In the genomic region with DNA sequence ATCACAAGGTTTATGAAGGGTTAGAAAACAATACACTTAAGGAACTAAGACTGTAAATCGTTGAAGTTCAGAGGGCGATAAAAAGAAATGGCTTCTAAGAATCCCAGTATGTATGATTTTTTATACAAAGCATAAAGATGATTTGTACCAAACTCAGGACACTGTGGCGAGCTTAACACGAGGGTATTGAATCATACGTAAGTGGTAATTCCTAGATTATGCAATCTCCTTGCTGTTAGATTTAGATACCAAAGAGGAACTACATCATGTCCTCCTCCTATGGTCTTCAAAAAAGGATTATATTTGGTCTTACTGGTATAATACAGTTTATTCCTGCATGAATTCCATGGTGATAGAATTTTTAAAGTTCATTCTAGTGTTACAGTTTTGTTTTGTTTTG, we compare ENCODE assay signal across 11 cellular contexts. TPM values are rescaled to one million over a fixed set of nuclear protein-coding genes. Genes with fewer than 3 reads are reported as not detected.
DNase-seq lines count a peak whose midpoint lies in the region; ATAC-seq and TF ChIP-seq lines count a peak whose summit lies in the region.
"Had no signal": no experiment of that assay in that cellular context is flagged by ENCODE, and none has a peak within 500 bp of the region (broad histone marks: within the 10 kb centered on the region; RNA-seq: fewer than 3 reads in every experiment).

No MANE protein-coding gene starts in this region.

- DNase-seq in CD4-positive, alpha-beta memory T cell, result no peak
- peak; percentile 39 for DNase-seq in IMR-90
- DNase-seq in activated CD8-positive, alpha-beta T cell treated with anti-CD3 and anti-CD28 coated beads, Interleukin-2, amount 10 ng/mL, durations not matched to agents 7 days and 5 days, result no peak
- DNase-seq in iris pigment epithelial cell (ENCODE audit: low read depth), result peak; percentile 89
- DNase-seq in GM10266 (ENCODE audit: extremely low spot score), result no peak
- no peak for DNase-seq in CD8-positive, alpha-beta memory T cell
- no peak for DNase-seq in HAP-1 (ENCODE audit: low spot score in 2 of 2)
- DNase-seq: activated effector memory CD4-positive, alpha-beta T cell treated with Interleukin-2 at 50 U/mL for 16 hours had no signal

- H3K18ac ChIP-seq in IMR-90 (ENCODE audit: low read depth, low read length), result no peak overlapping the region

- H2AK9ac ChIP-seq in IMR-90 (replicated peaks; ENCODE audit: low read depth, low read length, poor library complexity), result no peak overlapping the region

- H3K4me1 Mint-ChIP-seq in CD4-positive, alpha-beta memory T cell, result peaks cover 59 to 94% (median 70%) of the 10 kb centered on the region in 4 donors
- peaks cover 92% of the 10 kb centered on the region for H3K4me1 Mint-ChIP-seq in activated CD8-positive, alpha-beta T cell treated with anti-CD3 and anti-CD28 coated beads, Interleukin-2, amount 10 ng/mL, durations not matched to agents 7 days and 5 days (ENCODE audit: low read depth)
- peaks cover 74 to 99% (median 94%) of the 10 kb centered on the region in 3 donors for H3K4me1 Mint-ChIP-seq in CD8-positive, alpha-beta memory T cell

- CTCF ChIA-PET in CD4-positive, alpha-beta memory T cell (lab: Charles Lee; ENCODE audit: partially characterized antibody), result interaction anchor here (0.9 to 1.3 kb wide), 4 partner anchors 25 to 77 kb away, joined by 3 to 4 read pairs (median 3); no protein-coding TSS in a partner anchor
- CTCF ChIA-PET in IMR-90 (lab: Yijun Ruan, JAX), result no interaction called here
- CTCF ChIA-PET in activated CD8-positive, alpha-beta T cell treated with anti-CD3 and anti-CD28 coated beads, Interleukin-2, amount 10 ng/mL, durations not matched to agents 7 days and 5 days (lab: Charles Lee), result interaction anchor here (0.8 to 3.2 kb wide), 4 partner anchors 13 to 179 kb away, joined by 3 to 11 read pairs (median 4); partner anchors contain the start of gene NFKB1
- CTCF ChIA-PET in CD8-positive, alpha-beta memory T cell (lab: Charles Lee), result interaction anchor here (0.5 to 1.3 kb wide), 2 partner anchors 22 to 94 kb away, joined by 3 read pairs; no protein-coding TSS in a partner anchor

- no peak overlapping the region for H3K4me3 ChIP-seq in CD4-positive, alpha-beta memory T cell (ENCODE audit: low read length in 2 of 2)
- no peak overlapping the region for H3K4me3 ChIP-seq in IMR-90 (ENCODE audit: insufficient read depth, low read depth, low read length)
- H3K4me3 ChIP-seq in CD8-positive, alpha-beta memory T cell (ENCODE audit: low read length), result no peak overlapping the region
- no peak overlapping the region for H3K4me3 ChIP-seq in HAP-1
- H3K4me3 ChIP-seq: thoracic aorta had no signal

- in situ Hi-C loops in IMR-90 (cut with MboI; ENCODE audit: low sequenced_read_pairs), result no loop called here
- in situ Hi-C loops in HAP-1 (cut with MboI; ENCODE audit: low sequenced_read_pairs), result no loop called here

- peaks cover 90% of the 10 kb centered on the region for H3K4me1 ChIP-seq in CD4-positive, alpha-beta memory T cell (ENCODE audit: insufficient read depth, low read length)
- peaks cover 2% of the 10 kb centered on the region; the same call in 1 of the 2 replicates for H3K4me1 ChIP-seq in IMR-90 (ENCODE audit: control insufficient read depth, insufficient read depth, low read length)
- peaks cover 63% of the 10 kb centered on the region for H3K4me1 ChIP-seq in CD8-positive, alpha-beta memory T cell (ENCODE audit: insufficient read depth, low read length)
- H3K4me1 ChIP-seq in HAP-1, result peaks cover 11% of the 10 kb centered on the region

- no peaks in the 10 kb centered on the region for H3K27me3 ChIP-seq in CD4-positive, alpha-beta memory T cell (ENCODE audit: insufficient read depth, low read length)
- no peaks in the 10 kb centered on the region for H3K27me3 ChIP-seq in IMR-90 (ENCODE audit: control insufficient read depth, insufficient read depth, low read length)
- H3K27me3 ChIP-seq in CD8-positive, alpha-beta memory T cell (ENCODE audit: insufficient read depth, low read length, poor library complexity, severe bottlenecking), result no peaks in the 10 kb centered on the region
- no peaks in the 10 kb centered on the region for H3K27me3 ChIP-seq in HAP-1 (ENCODE audit: low read depth)

- ATAC-seq in IMR-90 (ENCODE audit: low read depth), result no peak
- ATAC-seq in activated CD8-positive, alpha-beta T cell treated with anti-CD3 and anti-CD28 coated beads, Interleukin-2, amount 10 ng/mL, durations not matched to agents 7 days and 5 days, result no peak
- ATAC-seq in HG03280 (IDR thresholded peaks at IDR 0.05; ENCODE audit: unreplicated experiment), result no peak

- POLR2A ChIA-PET in CD4-positive, alpha-beta memory T cell (lab: Charles Lee; ENCODE audit: partially characterized antibody), result interaction anchor here (8.0 kb wide), 1 partner anchor 23 kb away, joined by 50 read pairs; the partner anchor contains the start of gene NFKB1
- POLR2A ChIA-PET in IMR-90 (lab: Charles Lee; ENCODE audit: unreplicated experiment), result no interaction called here
- POLR2A ChIA-PET in activated CD8-positive, alpha-beta T cell treated with anti-CD3 and anti-CD28 coated beads, Interleukin-2, amount 10 ng/mL, durations not matched to agents 7 days and 5 days (lab: Charles Lee), result interaction anchor here (1.2 to 1.5 kb wide), 2 partner anchors 23 to 60 kb away, joined by 3 to 8 read pairs; no protein-coding TSS in a partner anchor
- POLR2A ChIA-PET in CD8-positive, alpha-beta memory T cell (lab: Charles Lee), result no interaction called here

- H3K23ac ChIP-seq in IMR-90 (ENCODE audit: low read depth, low read length), result no peak overlapping the region

- peaks cover 9% of the 10 kb centered on the region for H3K9me1 ChIP-seq in IMR-90 (ENCODE audit: insufficient read depth, low read length)

- H3K9ac ChIP-seq in IMR-90 (ENCODE audit: low read depth, low read length), result no peak overlapping the region

- no peak overlapping the region for H2BK20ac ChIP-seq in IMR-90 (ENCODE audit: low read depth, low read length)

- H2BK15ac ChIP-seq in IMR-90 (ENCODE audit: low read depth, low read length), result no peak overlapping the region

- intact Hi-C loops in CD4-positive, alpha-beta memory T cell (cut with micrococcal nuclease), result no loop called here
- intact Hi-C loops in IMR-90 (cut with micrococcal nuclease), result no loop called here

- no peak overlapping the region for H3K4ac ChIP-seq in IMR-90 (ENCODE audit: low read depth, low read length)

- no peak overlapping the region for H2AFZ ChIP-seq in IMR-90 (replicated peaks; ENCODE audit: low read length, poor library complexity)

- no peak overlapping the region for H3K4me2 ChIP-seq in IMR-90 (ENCODE audit: low read depth, low read length)

- peaks cover 21 to 48% of the 10 kb centered on the region in 2 donors for H3K36me3 Mint-ChIP-seq in CD4-positive, alpha-beta memory T cell
- H3K36me3 Mint-ChIP-seq in activated CD8-positive, alpha-beta T cell treated with anti-CD3 and anti-CD28 coated beads, Interleukin-2, amount 10 ng/mL, durations not matched to agents 7 days and 5 days (ENCODE audit: low read depth), result peaks cover 48% of the 10 kb centered on the region
- H3K36me3 Mint-ChIP-seq in CD8-positive, alpha-beta memory T cell, result peaks cover 4 to 38% (median 7%) of the 10 kb centered on the region in 3 donors

- no peak overlapping the region for H3K14ac ChIP-seq in IMR-90 (replicated peaks; ENCODE audit: low read depth, low read length)

- no peak overlapping the region for H4K8ac ChIP-seq in IMR-90 (ENCODE audit: low read depth in 2 of 2, low read length in 2 of 2)

- H3K27me3 Mint-ChIP-seq in CD4-positive, alpha-beta memory T cell, result no peaks in the 10 kb centered on the region
- H3K27me3 Mint-ChIP-seq in activated CD8-positive, alpha-beta T cell treated with anti-CD3 and anti-CD28 coated beads, Interleukin-2, amount 10 ng/mL, durations not matched to agents 7 days and 5 days (ENCODE audit: low read depth), result no peaks in the 10 kb centered on the region
- H3K27me3 Mint-ChIP-seq in CD8-positive, alpha-beta memory T cell, result peaks cover 0 to 2% of the 10 kb centered on the region in 2 donors

- no peaks in the 10 kb centered on the region for H3K9me3 ChIP-seq in CD4-positive, alpha-beta memory T cell (ENCODE audit: control insufficient read depth in 1 of 2, low read length in 2 of 2)
- H3K9me3 ChIP-seq in IMR-90 (ENCODE audit: control insufficient read depth, insufficient read depth, low read length) (no peaks in the 10 kb centered on the region), HAP-1 (no peaks in the 10 kb centered on the region)
- no peaks in the 10 kb centered on the region for H3K9me3 ChIP-seq in CD8-positive, alpha-beta memory T cell (ENCODE audit: low read length)
- H3K9me3 ChIP-seq: thoracic aorta had no signal

- BruUV-seq in IMR-90 (replicated peaks; lab: Mats Ljungman, UMichigan), result no TSS peak

- no peak for TF ChIP-seq POLR2A in IMR-90 (IDR thresholded peaks at IDR 0.05; ENCODE audit: low read depth, low read length)

- peaks cover 21% of the 10 kb centered on the region for H4K20me1 ChIP-seq in IMR-90 (ENCODE audit: insufficient read depth, low read length)

- no peak overlapping the region for H2BK120ac ChIP-seq in IMR-90 (ENCODE audit: low read depth, low read length)

- dilution Hi-C loops in IMR-90 (cut with HindIII; ENCODE audit: low sequenced_read_pairs, unreplicated experiment), result no loop called here

- peaks cover 0 to 3% (median 0%) of the 10 kb centered on the region in 8 donors for H3K9me3 Mint-ChIP-seq in CD4-positive, alpha-beta memory T cell
- no peaks in the 10 kb centered on the region for H3K9me3 Mint-ChIP-seq in activated CD8-positive, alpha-beta T cell treated with anti-CD3 and anti-CD28 coated beads, Interleukin-2, amount 10 ng/mL, durations not matched to agents 7 days and 5 days (ENCODE audit: insufficient read depth)
- H3K9me3 Mint-ChIP-seq in CD8-positive, alpha-beta memory T cell, result no peaks in the 10 kb centered on the region

- no peak overlapping the region for H2BK5ac ChIP-seq in IMR-90 (ENCODE audit: low read depth, low read length, poor library complexity, severe bottlenecking)

- H2AK5ac ChIP-seq in IMR-90 (ENCODE audit: low read depth, low read length), result no peak overlapping the region; the same call in 1 of the 2 replicates

- no CpG with 5 or more reads among the region's 5 CpGs for WGBS in IMR-90 (ENCODE audit: extremely low coverage in 2 of 2, insufficient read length in 1 of 2), 2 experiments

- peak overlapping the region in 6 of 7 donors; percentile 16 to 65 (median 51) for H3K27ac Mint-ChIP-seq in CD4-positive, alpha-beta memory T cell
- H3K27ac Mint-ChIP-seq in activated CD8-positive, alpha-beta T cell treated with anti-CD3 and anti-CD28 coated beads, Interleukin-2, amount 10 ng/mL, durations not matched to agents 7 days and 5 days, result peak overlapping the region; percentile 74
- H3K27ac Mint-ChIP-seq in CD8-positive, alpha-beta memory T cell, result peak overlapping the region in 4 of 8 donors; percentile 14 to 71 (median 54)

- no peaks in the 10 kb centered on the region for H3K36me3 ChIP-seq in CD4-positive, alpha-beta memory T cell (ENCODE audit: insufficient read depth, low read length)
- H3K36me3 ChIP-seq in IMR-90 (ENCODE audit: control insufficient read depth, insufficient read depth, low read length) (peaks cover 2% of the 10 kb centered on the region), HAP-1 (replicated peaks) (no peaks in the 10 kb centered on the region)
- no peaks in the 10 kb centered on the region for H3K36me3 ChIP-seq in CD8-positive, alpha-beta memory T cell (ENCODE audit: insufficient read depth, low read length)

- TF ChIP-seq RAD21 in IMR-90 (IDR thresholded peaks at IDR 0.05; ENCODE audit: low read length), result no peak

- no peak overlapping the region for H3K27ac ChIP-seq in CD4-positive, alpha-beta memory T cell (ENCODE audit: low read depth, low read length)
- no peak overlapping the region for H3K27ac ChIP-seq in IMR-90 (ENCODE audit: insufficient read depth, low read length)
- no peak overlapping the region for H3K27ac ChIP-seq in CD8-positive, alpha-beta memory T cell (ENCODE audit: low read depth, low read length)
- H3K27ac ChIP-seq: thoracic aorta, VCaP had no signal

- peak overlapping the region in 2 of 8 donors; percentile 10 to 57 for H3K4me3 Mint-ChIP-seq in CD4-positive, alpha-beta memory T cell
- H3K4me3 Mint-ChIP-seq in activated CD8-positive, alpha-beta T cell treated with anti-CD3 and anti-CD28 coated beads, Interleukin-2, amount 10 ng/mL, durations not matched to agents 7 days and 5 days, result no peak overlapping the region
- peak overlapping the region in 1 of 7 donors; percentile 33 for H3K4me3 Mint-ChIP-seq in CD8-positive, alpha-beta memory T cell

- no peak overlapping the region for H4K5ac ChIP-seq in IMR-90 (ENCODE audit: low read depth, low read length)

- no peak for TF ChIP-seq CTCF in IMR-90 (conservative IDR thresholded peaks at IDR 0.05; ENCODE audit: low read depth, low read length)
- no peak for TF ChIP-seq CTCF in GM10266 (IDR thresholded peaks at IDR 0.05; ENCODE audit: control insufficient read depth, insufficient read depth, low read depth, missing control alignments)

- H3K79me1 ChIP-seq in IMR-90 (ENCODE audit: low read depth in 1 of 2, low read length in 2 of 2), result peaks cover 22 to 38% of the 10 kb centered on the region in 2 experiments

- no peak overlapping the region for H4K91ac ChIP-seq in IMR-90 (ENCODE audit: insufficient read depth, low read depth, low read length)

- no peak overlapping the region for H3K56ac ChIP-seq in IMR-90 (ENCODE audit: extremely low read depth, insufficient read depth, low read length)

RNA-seq across cellular contexts. Expression of gene NFKB1, which starts 23.9 kb away (rescaled TPM):
- 10 to 100 TPM; 79.8 to 84.9 TPM for total RNA-seq in CD4-positive, alpha-beta memory T cell
- 10 to 100 TPM; 16.6 to 61.9 TPM for polyA plus RNA-seq in CD4-positive, alpha-beta memory T cell
- total RNA-seq in IMR-90 (2012; rRNA removed), result 23.6 and 24.6 TPM in 2 replicates
- 16.3 and 19.8 TPM in 2 replicates for polyA plus RNA-seq in IMR-90 (2012; rRNA removed)
- 11.9 and 13.2 TPM in 2 replicates for polyA plus RNA-seq in IMR-90 (2012; cell fraction: cytosol; rRNA removed)
- polyA plus RNA-seq in IMR-90 (2012; cell fraction: nucleus; rRNA removed; ENCODE audit: low replicate concordance), result 18.9 and 34.9 TPM in 2 replicates
- 100 to 1,000 TPM; 150 to 162 TPM for total RNA-seq in activated CD8-positive, alpha-beta T cell treated with anti-CD3 and anti-CD28 coated beads, Interleukin-2, amount 10 ng/mL, durations not matched to agents 7 days and 5 days
- total RNA-seq in CD8-positive, alpha-beta memory T cell, result 100 to 1,000 TPM; 185 to 189 TPM
- 45.5 TPM for polyA plus RNA-seq in CD8-positive, alpha-beta memory T cell

Comparison
In these comparisons a context has a peak if more than half of its experiments do, and no peak if none do; other contexts are left out.
1. DNase-seq: peak in IMR-90 (single experiment) and iris pigment epithelial cell (single experiment); none in CD4-positive, alpha-beta memory T cell (0 of 5), activated CD8-positive, alpha-beta T cell treated with anti-CD3 and anti-CD28 coated beads, Interleukin-2, amount 10 ng/mL, durations not matched to agents 7 days and 5 days (single experiment), GM10266 (single experiment), CD8-positive, alpha-beta memory T cell (0 of 5) and HAP-1 (0 of 2).
2. POLR2A ChIA-PET loops: an anchor here in CD4-positive, alpha-beta memory T cell (8.0 kb wide) and activated CD8-positive, alpha-beta T cell treated with anti-CD3 and anti-CD28 coated beads, Interleukin-2, amount 10 ng/mL, durations not matched to agents 7 days and 5 days (1.2 to 1.5 kb wide); none called in IMR-90 and CD8-positive, alpha-beta memory T cell.